8 cellular contexts compared by ENCODE assay signal in the genomic region with DNA sequence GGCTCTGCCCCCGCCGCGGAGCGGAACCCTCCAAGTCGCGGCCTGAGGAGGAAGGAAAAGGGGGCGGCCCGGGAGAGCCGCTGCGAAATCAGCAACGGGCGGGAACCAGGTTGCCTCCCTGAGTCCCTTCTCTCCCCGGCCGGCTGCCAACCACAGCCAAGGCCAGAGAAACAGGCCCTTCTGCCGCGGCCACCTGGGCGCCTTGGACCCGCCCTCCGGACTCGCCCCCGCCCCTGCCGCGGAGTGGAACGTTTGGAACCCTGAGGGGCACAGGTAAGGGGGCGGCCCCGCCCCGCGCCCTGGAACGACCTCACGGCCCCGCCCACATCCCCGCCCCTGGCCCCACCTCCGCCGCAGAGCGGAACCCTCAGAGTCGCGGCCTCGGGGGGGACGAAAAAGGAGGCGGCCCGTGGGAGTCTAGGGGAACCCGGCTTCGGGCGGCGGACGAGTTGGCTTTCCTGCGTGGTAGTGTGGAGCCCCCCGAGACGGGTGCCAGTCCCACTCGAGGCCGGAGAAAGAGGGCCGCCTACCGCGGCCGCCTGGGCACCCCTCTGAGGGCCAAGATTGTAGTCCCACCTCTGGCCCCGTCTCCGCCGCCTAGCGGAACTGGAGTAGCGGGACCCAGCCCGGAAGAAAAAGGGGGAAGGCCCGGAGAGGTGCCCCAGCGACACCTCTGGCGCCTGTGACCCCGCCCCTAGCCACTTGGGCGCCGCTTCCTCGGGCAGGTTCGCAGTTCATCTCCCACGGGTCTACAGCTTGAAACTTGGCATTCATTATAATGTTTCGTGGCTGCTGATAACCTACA. TPM values are rescaled to one million over a fixed set of nuclear protein-coding genes. Genes with fewer than 3 reads are reported as not detected.
A peak's percentile ranks its signal among the peaks of the same experiment; 100 is the strongest.
DNase-seq lines count a peak whose midpoint lies in the region; TF ChIP-seq lines count a peak whose summit lies in the region.

No MANE protein-coding gene starts in this region.

- peak overlapping the region; percentile 90 for H3K4me2 ChIP-seq in Loucy (ENCODE audit: low read depth, low read length, poor library complexity, severe bottlenecking)
- H3K4me2 ChIP-seq in neural cell (ENCODE audit: low read length) = no peak overlapping the region

- H3K27me3 ChIP-seq in H7 (ENCODE audit: control insufficient read depth, insufficient read depth, low read length) (no peaks in the 10 kb centered on the region), Loucy (ENCODE audit: insufficient read depth, low read length, poor library complexity, severe bottlenecking) (no peaks in the 10 kb centered on the region), neural cell (ENCODE audit: insufficient read depth, low read depth, low read length) (no peaks in the 10 kb centered on the region), stomach smooth muscle (ENCODE audit: control insufficient read depth in 1 of 2, insufficient read depth in 2 of 2, low read length in 2 of 2) (peaks cover 0 to 3% of the 10 kb centered on the region in 2 donors)

- POLR2A ChIA-PET in RWPE1 (lab: Yijun Ruan, JAX; ENCODE audit: low non-redundant PET) = no interaction called here

- peak overlapping the region; percentile 89 for H2AFZ ChIP-seq in Loucy (ENCODE audit: low read length)
- peak overlapping the region; percentile 29 for H2AFZ ChIP-seq in neural cell (ENCODE audit: low read depth, low read length)

- peak overlapping the region; percentile 72 for H3K4me3 ChIP-seq in H7 (ENCODE audit: insufficient read depth, low read depth, low read length)
- peak overlapping the region; percentile 90 for H3K4me3 ChIP-seq in Loucy (ENCODE audit: low read length, poor library complexity, severe bottlenecking)
- H3K4me3 ChIP-seq in fibroblast of the aortic adventitia (ENCODE audit: low read depth, low read length) = peak overlapping the region; percentile 72
- H3K4me3 ChIP-seq in neural cell (ENCODE audit: low read length) = peak overlapping the region; percentile 81
- peak overlapping the region; percentile 50 to 76 for H3K4me3 ChIP-seq in stomach smooth muscle (ENCODE audit: low read length in 2 of 2)

- no peaks in the 10 kb centered on the region for H3K9me3 ChIP-seq in Loucy (ENCODE audit: insufficient read depth, low read depth, low read length)
- no peaks in the 10 kb centered on the region for H3K9me3 ChIP-seq in neural cell (ENCODE audit: low read length)
- no peaks in the 10 kb centered on the region for H3K9me3 ChIP-seq in stomach smooth muscle (ENCODE audit: control insufficient read depth in 2 of 2, low read length in 2 of 2)

- H3K27ac ChIP-seq in RWPE1 (peak overlapping the region; percentile 89), neural cell (ENCODE audit: low read length) (no peak overlapping the region), stomach smooth muscle (ENCODE audit: low read length) (peak overlapping the region; percentile 58)

- no peaks in the 10 kb centered on the region for H3K9me2 ChIP-seq in Loucy (replicated peaks; ENCODE audit: low read depth, low read length)
- H3K9me2 ChIP-seq in neural cell (ENCODE audit: insufficient read depth, low read length) = no peaks in the 10 kb centered on the region

- H3K79me2 ChIP-seq in Loucy (ENCODE audit: insufficient read depth, low read length) (peaks cover 37% of the 10 kb centered on the region), neural cell (replicated peaks; ENCODE audit: insufficient read depth, low read length) (no peaks in the 10 kb centered on the region)

- H3K4me1 ChIP-seq in Loucy (ENCODE audit: insufficient read depth, low read length, poor library complexity, severe bottlenecking) = peaks cover 18% of the 10 kb centered on the region
- H3K4me1 ChIP-seq in stomach smooth muscle (ENCODE audit: control insufficient read depth, insufficient read depth, low read length) = peaks cover 9% of the 10 kb centered on the region

- CTCF ChIA-PET in RWPE1 (lab: Yijun Ruan, JAX) = no interaction called here

- in situ Hi-C loops in G401 (cut with HindIII; ENCODE audit: low sequenced_read_pairs) = no loop called here

- no peak for TF ChIP-seq CTCF in Loucy (conservative IDR thresholded peaks at IDR 0.05; ENCODE audit: low read length)
- no peak for TF ChIP-seq CTCF in RWPE1 (conservative IDR thresholded peaks at IDR 0.05; ENCODE audit: low read depth)
- TF ChIP-seq CTCF in fibroblast of the aortic adventitia (IDR thresholded peaks at IDR 0.05; ENCODE audit: insufficient read depth, low read length) = peak; percentile 56
- TF ChIP-seq CTCF in neural cell (IDR thresholded peaks at IDR 0.05; ENCODE audit: poor library complexity, severe bottlenecking) = peak; percentile 58

- peak overlapping the region; percentile 84 for H3K9ac ChIP-seq in Loucy (ENCODE audit: low read depth, low read length, poor library complexity, severe bottlenecking)
- peak overlapping the region; percentile 63 for H3K9ac ChIP-seq in neural cell (ENCODE audit: low read length)
- H3K9ac ChIP-seq in stomach smooth muscle (ENCODE audit: low read length in 2 of 2) = peak overlapping the region; percentile 72 to 75

- H3F3A ChIP-seq in Loucy (ENCODE audit: low read depth) (no peaks in the 10 kb centered on the region), neural cell (ENCODE audit: insufficient read depth, low read length, poor library complexity, severe bottlenecking) (no peaks in the 10 kb centered on the region)

- TF ChIP-seq RAD21 in neural cell (conservative IDR thresholded peaks at IDR 0.05) = no peak

- peaks cover 8% of the 10 kb centered on the region for H4K20me1 ChIP-seq in Loucy (ENCODE audit: insufficient read depth, low read length, poor library complexity, severe bottlenecking)
- no peaks in the 10 kb centered on the region for H4K20me1 ChIP-seq in neural cell (ENCODE audit: insufficient read depth)

- H3K36me3 ChIP-seq in H7 (replicated peaks; ENCODE audit: control insufficient read depth, insufficient read depth, low read length) (no peaks in the 10 kb centered on the region), Loucy (ENCODE audit: insufficient read depth, low read length) (no peaks in the 10 kb centered on the region), neural cell (ENCODE audit: insufficient read depth, low read length) (no peaks in the 10 kb centered on the region), stomach smooth muscle (ENCODE audit: control insufficient read depth in 2 of 2, insufficient read depth in 2 of 2, low read length in 2 of 2) (no peaks in the 10 kb centered on the region)

- DNase-seq in G401 (ENCODE audit: low spot score) (peak; percentile 82), H7 (peak; percentile 97), RWPE1 (ENCODE audit: low spot score) (peak; percentile 76), fibroblast of the aortic adventitia (ENCODE audit: low read depth) (peak; percentile 67)
- DNase-seq in activated effector memory CD4-positive, alpha-beta T cell treated with Interleukin-2 at 50 U/mL for 16 hours = peak; percentile 82

- TF ChIP-seq EP300 in neural cell (conservative IDR thresholded peaks at IDR 0.05; ENCODE audit: poor library complexity, severe bottlenecking) = no peak

TF ChIP-seq in neural cell, 6 proteins besides CTCF, POLR2A, EP300 and RAD21:
- TF ChIP-seq SMC3 (conservative IDR thresholded peaks at IDR 0.05; ENCODE audit: poor library complexity) (peak; percentile 29), POLR2AphosphoS5 (IDR thresholded peaks at IDR 0.05) (no peak), MXI1 (conservative IDR thresholded peaks at IDR 0.05; ENCODE audit: poor library complexity, severe bottlenecking) (no peak), EZH2 (IDR thresholded peaks at IDR 0.05; ENCODE audit: borderline replicate concordance, insufficient read depth, low read length, poor library complexity, severe bottlenecking) (no peak), TAF1 (IDR thresholded peaks at IDR 0.05; ENCODE audit: low read depth) (no peak)
- TF ChIP-seq, protein P1, sequence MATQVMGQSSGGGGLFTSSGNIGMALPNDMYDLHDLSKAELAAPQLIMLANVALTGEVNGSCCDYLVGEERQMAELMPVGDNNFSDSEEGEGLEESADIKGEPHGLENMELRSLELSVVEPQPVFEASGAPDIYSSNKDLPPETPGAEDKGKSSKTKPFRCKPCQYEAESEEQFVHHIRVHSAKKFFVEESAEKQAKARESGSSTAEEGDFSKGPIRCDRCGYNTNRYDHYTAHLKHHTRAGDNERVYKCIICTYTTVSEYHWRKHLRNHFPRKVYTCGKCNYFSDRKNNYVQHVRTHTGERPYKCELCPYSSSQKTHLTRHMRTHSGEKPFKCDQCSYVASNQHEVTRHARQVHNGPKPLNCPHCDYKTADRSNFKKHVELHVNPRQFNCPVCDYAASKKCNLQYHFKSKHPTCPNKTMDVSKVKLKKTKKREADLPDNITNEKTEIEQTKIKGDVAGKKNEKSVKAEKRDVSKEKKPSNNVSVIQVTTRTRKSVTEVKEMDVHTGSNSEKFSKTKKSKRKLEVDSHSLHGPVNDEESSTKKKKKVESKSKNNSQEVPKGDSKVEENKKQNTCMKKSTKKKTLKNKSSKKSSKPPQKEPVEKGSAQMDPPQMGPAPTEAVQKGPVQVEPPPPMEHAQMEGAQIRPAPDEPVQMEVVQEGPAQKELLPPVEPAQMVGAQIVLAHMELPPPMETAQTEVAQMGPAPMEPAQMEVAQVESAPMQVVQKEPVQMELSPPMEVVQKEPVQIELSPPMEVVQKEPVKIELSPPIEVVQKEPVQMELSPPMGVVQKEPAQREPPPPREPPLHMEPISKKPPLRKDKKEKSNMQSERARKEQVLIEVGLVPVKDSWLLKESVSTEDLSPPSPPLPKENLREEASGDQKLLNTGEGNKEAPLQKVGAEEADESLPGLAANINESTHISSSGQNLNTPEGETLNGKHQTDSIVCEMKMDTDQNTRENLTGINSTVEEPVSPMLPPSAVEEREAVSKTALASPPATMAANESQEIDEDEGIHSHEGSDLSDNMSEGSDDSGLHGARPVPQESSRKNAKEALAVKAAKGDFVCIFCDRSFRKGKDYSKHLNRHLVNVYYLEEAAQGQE (IDR thresholded peaks at IDR 0.05; ENCODE audit: borderline replicate concordance) = no peak

RNA-seq across cellular contexts. Expression of gene PHKA2, which starts 0.7 kb away (rescaled TPM):
- 17.3 and 21.0 TPM in 2 replicates for total RNA-seq in G401 (2014; rRNA removed; shearing (Covaris generic))
- total RNA-seq in H7 (2014; rRNA removed; shearing (Covaris generic)) = 11.7 and 16.7 TPM in 2 replicates
- total RNA-seq in fibroblast of the aortic adventitia (ENCODE audit: low replicate concordance) = 8.3 and 9.2 TPM in 2 replicates
- 9.6 TPM in 2 replicates for polyA plus RNA-seq in neural cell
- 19.0 and 19.7 TPM in 2 replicates for polyA minus RNA-seq in neural cell

Comparison
In these comparisons a context has a peak if more than half of its experiments do, and no peak if none do; other contexts are left out.
1. CTCF ChIP-seq: peak in fibroblast of the aortic adventitia (single experiment) and neural cell (single experiment); none in Loucy (single experiment) and RWPE1 (single experiment).
2. Peak in every context shown above with its lines, with median percentiles within 50 percentile points of each other: DNase-seq, H3K4me3 ChIP-seq and H3K9ac ChIP-seq.